Comparison of ENCODE assay signal across 23 cellular contexts in the genomic region with DNA sequence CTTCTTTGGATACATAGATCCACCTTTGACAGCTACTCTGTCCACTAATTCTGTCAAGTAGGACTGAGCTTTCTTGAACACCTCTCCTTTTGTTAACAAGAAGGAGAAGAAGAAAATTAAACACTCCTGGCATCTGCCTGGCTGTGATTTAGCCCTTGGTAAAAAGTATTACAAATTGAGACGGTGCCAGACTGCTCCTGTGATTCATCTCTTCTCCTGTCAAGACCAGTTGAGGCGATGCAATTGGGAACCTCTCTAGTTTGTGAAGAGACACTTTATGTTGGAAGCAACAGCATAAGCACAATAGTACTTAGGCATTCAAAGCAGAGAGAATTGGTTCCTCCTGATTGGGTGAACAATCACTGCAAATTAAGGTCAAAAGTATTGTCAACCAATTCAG.
DNase-seq lines count a peak whose midpoint lies in the region; ATAC-seq and TF ChIP-seq lines count a peak whose summit lies in the region.
"Had no signal": no experiment of that assay in that cellular context is flagged by ENCODE, and none has a peak within 500 bp of the region (broad histone marks: within the 10 kb centered on the region; RNA-seq: fewer than 3 reads in every experiment).

No MANE protein-coding gene starts in this region.

- ATAC-seq in RWPE2 (ENCODE audit: low read depth) (peak; percentile 74), HG03520 (IDR thresholded peaks at IDR 0.05; ENCODE audit: unreplicated experiment) (no peak)
- ATAC-seq: activated CD4-positive, CD25-positive, alpha-beta regulatory T cell treated with anti-CD3 and anti-CD28 coated beads, Interleukin-2, amount 50 U/mL, for 24 hours; activated T-cell treated with anti-CD3 and anti-CD28 coated beads, Interleukin-2, amount 50 U/mL, for 72 hours; SK-N-SH treated with all-trans-retinoic acid at 6 μM for 48 hours had no signal

- no peaks in the 10 kb centered on the region for H3K36me3 ChIP-seq in RWPE2 (ENCODE audit: low read depth)
- H3K36me3 ChIP-seq: HAP-1, neural progenitor cell had no signal

- no peak overlapping the region for H3K4me3 ChIP-seq in RWPE2 (ENCODE audit: severe bottlenecking)
- H3K4me3 ChIP-seq in fibroblast of pulmonary artery (replicated peaks; ENCODE audit: low read depth, low read length) = no peak overlapping the region
- H3K4me3 ChIP-seq: HAP-1, neural progenitor cell, testis had no signal

- DNase-seq in HT1080 (ENCODE audit: low read depth) = peak; percentile 2
- DNase-seq in RWPE2 (ENCODE audit: low spot score) = no peak
- peak; percentile 62 for DNase-seq in fibroblast of pulmonary artery (ENCODE audit: low read depth)
- peak; percentile 11 for DNase-seq in myocyte (ENCODE audit: low read depth)
- DNase-seq in activated CD8-positive, alpha-beta memory T cell treated with anti-CD3 and anti-CD28 coated beads for 24 hours = no peak
- no peak for DNase-seq in NCI-H345 (lab: John Stamatoyannopoulos, UW)
- no peak for DNase-seq in NCI-H1436 (lab: John Stamatoyannopoulos, UW)
- DNase-seq: activated T-cell treated with anti-CD3 and anti-CD28 coated beads, Interleukin-2, amount 50 U/mL, for 72 hours; CD4-positive, alpha-beta T cell; erythroblast; hippocampal formation; IMR-90; kidney glomerular epithelial cell; MM.1S; NK-92 treated with Interleukin-12 subunit alpha and Interleukin-12 subunit beta, amount 100 ng/mL, for 24 hours; T1000; testis had no signal

- no peaks in the 10 kb centered on the region for H3K9me3 ChIP-seq in RWPE2 (ENCODE audit: severe bottlenecking)
- H3K9me3 ChIP-seq: HAP-1, testis had no signal

- no peaks in the 10 kb centered on the region for H3K27me3 ChIP-seq in RWPE2 (ENCODE audit: insufficient read depth, poor library complexity, severe bottlenecking)
- H3K27me3 ChIP-seq: neural progenitor cell, testis had no signal

- TF ChIP-seq CTCF in RWPE2 (IDR thresholded peaks at IDR 0.05; ENCODE audit: poor library complexity, severe bottlenecking) (no peak), fibroblast of pulmonary artery (IDR thresholded peaks at IDR 0.05; ENCODE audit: low read length, missing control alignments) (no peak)

- H3K4me1 ChIP-seq in RWPE2 (ENCODE audit: insufficient read depth, poor library complexity, severe bottlenecking) = peaks cover 11% of the 10 kb centered on the region

- H3K27ac ChIP-seq in RWPE2 (ENCODE audit: poor library complexity, severe bottlenecking) = no peak overlapping the region
- H3K27ac ChIP-seq: HL-60, neural progenitor cell, testis had no signal

Comparison
In these comparisons a context has a peak if more than half of its experiments do, and no peak if none do; other contexts are left out.
1. DNase-seq: peak in HT1080 (single experiment), fibroblast of pulmonary artery (single experiment) and myocyte (single experiment); none in RWPE2 (single experiment), activated CD8-positive, alpha-beta memory T cell treated with anti-CD3 and anti-CD28 coated beads for 24 hours (single experiment), NCI-H345 (single experiment) and NCI-H1436 (single experiment).